In genomic region chr19:3670796-3671679, GRCh38 we compare ENCODE assay signal across 8 cellular contexts. TPM values are rescaled to one million over a fixed set of nuclear protein-coding genes. Genes with fewer than 3 reads are reported as not detected.
DNase-seq lines count a peak whose midpoint lies in the region; TF ChIP-seq lines count a peak whose summit lies in the region.

No MANE protein-coding gene starts in this region.

- H2AFZ ChIP-seq in ACC112 (ENCODE audit: low read length, unreplicated experiment): no peak overlapping the region

- DNase-seq in NCI-H460 (ENCODE audit: extremely low read depth, low read depth) (peak; percentile 54), testis (peak; percentile 70), foreskin melanocyte (no peak), occipital lobe (lab: John Stamatoyannopoulos, UW) (no peak), NCI-H524 (lab: John Stamatoyannopoulos, UW) (no peak)

- H3K9me3 ChIP-seq in muscle layer of duodenum (ENCODE audit: control insufficient read depth in 1 of 2, low read length in 2 of 2) (no peaks in the 10 kb centered on the region), testis (no peaks in the 10 kb centered on the region)

- H3K4me3 ChIP-seq in ACC112 (ENCODE audit: low read depth, low read length): peak overlapping the region; percentile 67
- peak overlapping the region; percentile 26 to 52 for H3K4me3 ChIP-seq in muscle layer of duodenum (ENCODE audit: low read depth in 1 of 2, low read length in 2 of 2)
- no peak overlapping the region for H3K4me3 ChIP-seq in testis

- no peak for TF ChIP-seq CTCF in testis (IDR thresholded peaks at IDR 0.05)

- peaks cover 60% of the 10 kb centered on the region for H3K36me3 Mint-ChIP-seq in dendritic cell treated with granulocyte-macrophage colony-stimulating factor and Interleukin-4, amounts not matched to agents 40 ng/mL and 50 ng/mL, for 4 days (ENCODE audit: low read depth)

- H3K9me3 Mint-ChIP-seq in dendritic cell treated with granulocyte-macrophage colony-stimulating factor and Interleukin-4, amounts not matched to agents 40 ng/mL and 50 ng/mL, for 4 days: no peaks in the 10 kb centered on the region

- TF ChIP-seq POLR2A in testis (IDR thresholded peaks at IDR 0.05): no peak

- H3K79me2 ChIP-seq in ACC112 (ENCODE audit: control insufficient read depth, insufficient read depth, low read length, unreplicated experiment): peaks cover 3% of the 10 kb centered on the region

- peaks cover 24% of the 10 kb centered on the region for H3K4me1 ChIP-seq in ACC112 (ENCODE audit: control insufficient read depth, insufficient read depth, low read length, unreplicated experiment)
- peaks cover 0 to 63% of the 10 kb centered on the region in 2 donors for H3K4me1 ChIP-seq in muscle layer of duodenum (ENCODE audit: control insufficient read depth in 1 of 2, insufficient read depth in 2 of 2, low read length in 2 of 2)
- H3K4me1 ChIP-seq in testis: peaks cover 39% of the 10 kb centered on the region

- 49 to 51% methylated on average over 22 to 45 of the region's 45 CpGs for WGBS in testis, 2 donors

- peak overlapping the region; percentile 85 for H3K27ac Mint-ChIP-seq in dendritic cell treated with granulocyte-macrophage colony-stimulating factor and Interleukin-4, amounts not matched to agents 40 ng/mL and 50 ng/mL, for 4 days

- no peaks in the 10 kb centered on the region for H3K36me3 ChIP-seq in ACC112 (ENCODE audit: insufficient read depth, low read length)
- H3K36me3 ChIP-seq in muscle layer of duodenum (ENCODE audit: control insufficient read depth in 1 of 2, insufficient read depth in 2 of 2, low read length in 2 of 2): peaks cover 0 to 13% of the 10 kb centered on the region in 2 donors
- no peaks in the 10 kb centered on the region for H3K36me3 ChIP-seq in testis (ENCODE audit: low read depth, missing control alignments)

- intact Hi-C loops in dendritic cell treated with granulocyte-macrophage colony-stimulating factor and Interleukin-4, amounts not matched to agents 40 ng/mL and 50 ng/mL, for 4 days (cut with micrococcal nuclease): no loop called here
- intact Hi-C loops in testis (cut with DNase I; ENCODE audit: low total_unique reads): loop anchor here (2.0 kb wide), 1 partner anchor 30 kb away; the partner anchor contains the start of gene PIP5K1C

- H3K27ac ChIP-seq in ACC112 (ENCODE audit: low read depth, low read length): peak overlapping the region; percentile 89
- H3K27ac ChIP-seq in muscle layer of duodenum (ENCODE audit: low read length): peak overlapping the region; percentile 90
- peak overlapping the region; percentile 90 to 97 for H3K27ac ChIP-seq in testis

- H3K4me3 Mint-ChIP-seq in dendritic cell treated with granulocyte-macrophage colony-stimulating factor and Interleukin-4, amounts not matched to agents 40 ng/mL and 50 ng/mL, for 4 days: peak overlapping the region; percentile 77

- H3K27me3 ChIP-seq in ACC112 (ENCODE audit: insufficient read depth, low read length) (no peaks in the 10 kb centered on the region), muscle layer of duodenum (ENCODE audit: low read depth, low read length) (no peaks in the 10 kb centered on the region), testis (no peaks in the 10 kb centered on the region)

- H3K4me1 Mint-ChIP-seq in dendritic cell treated with granulocyte-macrophage colony-stimulating factor and Interleukin-4, amounts not matched to agents 40 ng/mL and 50 ng/mL, for 4 days (ENCODE audit: low read depth): peaks cover 94% of the 10 kb centered on the region

- H3K27me3 Mint-ChIP-seq in dendritic cell treated with granulocyte-macrophage colony-stimulating factor and Interleukin-4, amounts not matched to agents 40 ng/mL and 50 ng/mL, for 4 days: no peaks in the 10 kb centered on the region

RNA-seq across cellular contexts. Expression of gene PIP5K1C, which starts 29.2 kb away (rescaled TPM):
- total RNA-seq in NCI-H460 (2014; rRNA removed; shearing (Covaris generic)): 6.2 and 6.8 TPM in 2 replicates
- polyA plus RNA-seq in NCI-H460 (2014; cell fraction: nucleus; rRNA removed): 4.7 and 5.3 TPM in 2 replicates
- total RNA-seq in testis: 10 to 100 TPM; 80.2 to 87.0 TPM
- polyA plus RNA-seq in testis (ENCODE audit: insufficient read depth, low read depth, low replicate concordance): 99.1 TPM
- total RNA-seq in occipital lobe: 19.8 TPM

RNA-seq across cellular contexts. Expression of gene TJP3, which starts 37.1 kb away (rescaled TPM):
- 0.69 and 0.98 TPM in 2 replicates for total RNA-seq in NCI-H460 (2014; rRNA removed; shearing (Covaris generic))
- 0.71 and 0.91 TPM in 2 replicates for polyA plus RNA-seq in NCI-H460 (2014; cell fraction: nucleus; rRNA removed)
- total RNA-seq in testis: 10 to 100 TPM; 37.2 to 81.1 TPM
- 125 TPM for polyA plus RNA-seq in testis (ENCODE audit: insufficient read depth, low read depth, low replicate concordance)
- not detected for total RNA-seq in occipital lobe

RNA-seq across cellular contexts. Expression of gene CACTIN, which starts 44.4 kb away (rescaled TPM):
- total RNA-seq in NCI-H460 (2014; rRNA removed; shearing (Covaris generic)): 10.5 and 13.0 TPM in 2 replicates
- 41.2 and 48.9 TPM in 2 replicates for polyA plus RNA-seq in NCI-H460 (2014; cell fraction: nucleus; rRNA removed)
- total RNA-seq in testis: 10 to 100 TPM; 52.8 to 57.5 TPM
- polyA plus RNA-seq in testis (ENCODE audit: insufficient read depth, low read depth, low replicate concordance): 26.9 TPM
- 19.8 TPM for total RNA-seq in occipital lobe

Comparison
In these comparisons a context has a peak if more than half of its experiments do, and no peak if none do; other contexts are left out.
1. H3K4me3 ChIP-seq: peak in ACC112 (single experiment) and muscle layer of duodenum (2 of 2); none in testis (0 of 2).
2. DNase-seq: peak in NCI-H460 (single experiment) and testis (single experiment); none in foreskin melanocyte (single experiment), occipital lobe (single experiment) and NCI-H524 (0 of 2).
3. RNA of gene TJP3, which starts 37.1 kb away (total RNA-seq): 37.2 to 81.1 TPM in testis; 0.69 to 0.98 TPM in NCI-H460 and not detected in occipital lobe (single experiment); every median in the first group is over 10 times any median in the second.
4. Peak in every context shown above with its lines, with median percentiles within 50 percentile points of each other: H3K27ac ChIP-seq.